In the genomic region with DNA sequence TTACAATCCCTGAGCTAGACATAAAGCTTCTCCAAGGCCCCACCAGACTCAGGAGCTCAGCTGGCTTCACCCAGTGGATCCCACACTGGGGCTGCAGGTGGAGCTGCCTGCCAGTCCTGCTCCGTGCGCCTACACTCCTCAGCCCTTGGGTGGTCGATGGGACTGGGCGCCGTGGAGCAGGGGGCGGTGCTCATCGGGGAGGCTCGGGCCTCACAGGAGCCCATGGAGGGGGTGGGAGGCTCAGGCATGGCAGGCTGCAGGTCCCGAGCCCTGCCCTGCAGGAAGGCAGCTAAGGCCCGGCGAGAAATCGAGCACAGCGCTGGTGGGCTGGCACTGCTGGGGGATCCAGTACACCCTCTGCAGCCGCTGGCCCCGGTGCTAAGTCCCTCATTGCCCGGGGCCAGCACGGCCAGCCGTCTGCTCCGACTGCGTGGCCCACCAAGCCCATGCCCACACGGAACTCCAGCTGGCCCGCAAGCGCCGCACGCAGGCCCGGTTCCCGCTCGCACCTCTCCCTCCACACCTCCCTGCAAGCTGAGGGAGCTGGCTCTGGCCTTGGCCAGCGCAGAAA, we compare ENCODE assay signal across 1 cellular context. TPM values are rescaled to one million over a fixed set of nuclear protein-coding genes. Genes with fewer than 3 reads are reported as not detected.
"Had no signal": no experiment of that assay in that cellular context is flagged by ENCODE, and none has a peak within 500 bp of the region (broad histone marks: within the 10 kb centered on the region; RNA-seq: fewer than 3 reads in every experiment).

No MANE protein-coding gene starts in this region.

RNA-seq across cellular contexts. Expression of a gene that starts 53.4 kb away (rescaled TPM):
- total RNA-seq: G401 had no signal
